Comparison of ENCODE assay signal across 10 cellular contexts in the genomic region with DNA sequence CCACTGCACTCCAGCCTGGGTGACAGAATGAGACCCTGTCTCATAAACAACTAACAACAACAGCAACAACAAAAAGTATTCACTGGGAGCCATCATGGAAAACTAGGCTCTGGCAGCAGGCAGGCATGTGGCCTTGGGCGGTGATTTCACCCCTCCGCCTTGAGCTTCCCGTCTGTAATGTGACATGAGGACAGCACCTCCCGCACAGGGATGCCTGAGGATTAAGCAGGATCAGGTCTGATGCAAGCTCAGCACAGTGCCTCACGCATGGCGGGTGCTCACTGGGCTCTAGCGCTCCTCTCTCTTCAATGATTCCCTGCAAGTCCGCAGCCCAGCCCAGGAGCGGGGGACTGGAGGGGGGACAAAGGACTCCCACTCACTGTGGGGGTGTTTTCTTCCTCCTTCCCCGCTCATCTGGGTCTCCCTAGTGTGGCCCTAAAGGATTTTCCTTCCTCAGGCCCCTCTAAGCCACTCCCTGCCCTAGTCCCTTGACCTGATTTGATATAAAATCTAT. TPM values are rescaled to one million over a fixed set of nuclear protein-coding genes. Genes with fewer than 3 reads are reported as not detected.
DNase-seq lines count a peak whose midpoint lies in the region; ATAC-seq and TF ChIP-seq lines count a peak whose summit lies in the region.
"Had no signal": no experiment of that assay in that cellular context is flagged by ENCODE, and none has a peak within 500 bp of the region (broad histone marks: within the 10 kb centered on the region; RNA-seq: fewer than 3 reads in every experiment).

No MANE protein-coding gene starts in this region.

- peaks cover 47 to 73% (median 64%) of the 10 kb centered on the region in 4 donors for H3K4me1 ChIP-seq in stomach

- 69 to 83% (median 75%) methylated on average over 3 to 10 of the region's 10 CpGs for WGBS in stomach, 5 donors

- peak overlapping the region; percentile 47 for H3K27ac Mint-ChIP-seq in HFFc6
- H3K27ac Mint-ChIP-seq in activated naive CD4-positive, alpha-beta T cell treated with anti-CD3 and anti-CD28 coated beads, Interleukin-2, amount 50 U/mL, for 72 hours, result no peak overlapping the region
- H3K27ac Mint-ChIP-seq in activated T-cell treated with anti-CD3 and anti-CD28 coated beads, Interleukin-2, amount 50 U/mL, for 24 hours, result no peak overlapping the region

- H3K4me1 Mint-ChIP-seq in HFFc6 (ENCODE audit: low read depth), result peaks cover 60% of the 10 kb centered on the region
- H3K4me1 Mint-ChIP-seq in activated T-cell treated with anti-CD3 and anti-CD28 coated beads, Interleukin-2, amount 50 U/mL, for 24 hours (ENCODE audit: low read depth), result peaks cover 7% of the 10 kb centered on the region

- ATAC-seq in activated naive CD4-positive, alpha-beta T cell treated with anti-CD3 and anti-CD28 coated beads, Interleukin-2, amount 50 U/mL, for 72 hours, result no peak
- no peak for ATAC-seq in GM19395 (IDR thresholded peaks at IDR 0.05; ENCODE audit: unreplicated experiment)

- no peaks in the 10 kb centered on the region for H3K27me3 Mint-ChIP-seq in HFFc6 (ENCODE audit: insufficient read depth)
- H3K27me3 Mint-ChIP-seq in activated T-cell treated with anti-CD3 and anti-CD28 coated beads, Interleukin-2, amount 50 U/mL, for 24 hours, result peaks cover 4% of the 10 kb centered on the region

- H3K4me3 Mint-ChIP-seq in HFFc6, result no peak overlapping the region
- H3K4me3 Mint-ChIP-seq in activated T-cell treated with anti-CD3 and anti-CD28 coated beads, Interleukin-2, amount 50 U/mL, for 24 hours, result no peak overlapping the region

- no peaks in the 10 kb centered on the region for H3K9me3 ChIP-seq in stomach

- no peaks in the 10 kb centered on the region for H3K9me3 Mint-ChIP-seq in HFFc6
- no peaks in the 10 kb centered on the region for H3K9me3 Mint-ChIP-seq in activated naive CD4-positive, alpha-beta T cell treated with anti-CD3 and anti-CD28 coated beads, Interleukin-2, amount 50 U/mL, for 72 hours
- no peaks in the 10 kb centered on the region for H3K9me3 Mint-ChIP-seq in activated T-cell treated with anti-CD3 and anti-CD28 coated beads, Interleukin-2, amount 50 U/mL, for 24 hours

- intact Hi-C loops in stomach (cut with DNase I; ENCODE audit: low total_unique reads), result no loop called here

- no peak overlapping the region for H3K4me3 ChIP-seq in stomach

- DNase-seq in HFFc6, result no peak
- peak; percentile 85 for DNase-seq in amniotic epithelial cell (ENCODE audit: low read depth)
- DNase-seq in kidney glomerular epithelial cell (lab: John Stamatoyannopoulos, UW), result peak; percentile 32
- no peak for DNase-seq in stomach
- no peak for DNase-seq in DMS79 (lab: John Stamatoyannopoulos, UW)
- DNase-seq in activated naive CD4-positive, alpha-beta T cell treated with anti-CD3 and anti-CD28 coated beads, Interleukin-2, amount 50 U/mL, for 72 hours (ENCODE audit: low spot score in 2 of 2), result no peak
- no peak for DNase-seq in activated T-cell treated with anti-CD3 and anti-CD28 coated beads, Interleukin-2, amount 50 U/mL, for 24 hours
- DNase-seq: NCI-H187 had no signal

- TF ChIP-seq EP300 in stomach (IDR thresholded peaks at IDR 0.05), result no peak

- TF ChIP-seq CTCF in HFFc6 (IDR thresholded peaks at IDR 0.05) (no peak), stomach (IDR thresholded peaks at IDR 0.05) (no peak)

- H3K27ac ChIP-seq in stomach, result peak overlapping the region; percentile 55 to 99 (median 96)
- H3K27ac ChIP-seq: HL-60 had no signal

- no peak for TF ChIP-seq POLR2A in stomach (IDR thresholded peaks at IDR 0.05)

- H3K36me3 Mint-ChIP-seq in HFFc6 (ENCODE audit: low read depth), result peaks cover 4% of the 10 kb centered on the region; the same call in 1 of the 2 replicates
- no peaks in the 10 kb centered on the region for H3K36me3 Mint-ChIP-seq in activated naive CD4-positive, alpha-beta T cell treated with anti-CD3 and anti-CD28 coated beads, Interleukin-2, amount 50 U/mL, for 72 hours
- no peaks in the 10 kb centered on the region for H3K36me3 Mint-ChIP-seq in activated T-cell treated with anti-CD3 and anti-CD28 coated beads, Interleukin-2, amount 50 U/mL, for 24 hours (ENCODE audit: low read depth)

- no peaks in the 10 kb centered on the region for H3K36me3 ChIP-seq in stomach

- H3K27me3 ChIP-seq in stomach, result no peaks in the 10 kb centered on the region

RNA-seq across cellular contexts. Expression of a gene that starts 2.8 kb away (rescaled TPM):
- total RNA-seq in HFFc6 (2021; fragmentation: NEBNext Ultra II Directional; extraction: Animal tissue kit (Norgen Biotek cat#: 25700)), result 100 to 1,000 TPM in 1 of 6 experiments, 10 to 100 TPM in 5; 77.2 to 112 (median 83.8) TPM
- 100 to 1,000 TPM in 1 of 5 donors, 10 to 100 TPM in 3, 1 to 10 TPM in 1; 7.6 to 215 (median 31.0) TPM for total RNA-seq in stomach
- polyA plus RNA-seq in stomach, result 100 to 1,000 TPM in 1 of 3 donors, 10 to 100 TPM in 2; 17.2 to 106 (median 53.2) TPM
- 1 to 10 TPM; 3.9 to 7.7 TPM for total RNA-seq in activated naive CD4-positive, alpha-beta T cell treated with anti-CD3 and anti-CD28 coated beads, Interleukin-2, amount 50 U/mL, for 72 hours

RNA-seq across cellular contexts. Expression of a gene that starts 6.0 kb away (rescaled TPM):
- total RNA-seq in HFFc6 (2021; fragmentation: NEBNext Ultra II Directional; extraction: Animal tissue kit (Norgen Biotek cat#: 25700)), result 1 to 10 TPM; 5.0 to 8.0 (median 6.5) TPM
- 10 to 100 TPM in 3 of 5 donors, 1 to 10 TPM in 2; 4.6 to 24.6 (median 15.2) TPM for total RNA-seq in stomach
- 10 to 100 TPM; 16.1 to 23.1 (median 18.1) TPM for polyA plus RNA-seq in stomach
- 10 to 100 TPM; 12.9 to 18.9 TPM for total RNA-seq in activated naive CD4-positive, alpha-beta T cell treated with anti-CD3 and anti-CD28 coated beads, Interleukin-2, amount 50 U/mL, for 72 hours

RNA-seq across cellular contexts. Expression of a gene that starts 18.8 kb away (rescaled TPM):
- total RNA-seq in HFFc6 (2021; fragmentation: NEBNext Ultra II Directional; extraction: Animal tissue kit (Norgen Biotek cat#: 25700)), result 10 to 100 TPM; 31.8 to 42.0 (median 34.5) TPM
- 10 to 100 TPM in 3 of 5 donors, 1 to 10 TPM in 2; 6.4 to 23.8 (median 13.0) TPM for total RNA-seq in stomach
- 10 to 100 TPM; 15.4 to 20.5 (median 16.1) TPM for polyA plus RNA-seq in stomach
- total RNA-seq in activated naive CD4-positive, alpha-beta T cell treated with anti-CD3 and anti-CD28 coated beads, Interleukin-2, amount 50 U/mL, for 72 hours, result 10 to 100 TPM; 50.9 to 93.3 TPM

RNA-seq across cellular contexts. Expression of a gene that starts 32.2 kb away (rescaled TPM):
- total RNA-seq in HFFc6 (2021; fragmentation: NEBNext Ultra II Directional; extraction: Animal tissue kit (Norgen Biotek cat#: 25700)), result 1 to 10 TPM; 4.8 to 9.5 (median 6.2) TPM
- 10 to 100 TPM in 2 of 5 donors, 1 to 10 TPM in 2, under 1 TPM in 1; 0.92 to 34.4 (median 6.7) TPM for total RNA-seq in stomach
- 10 to 100 TPM; 10.8 to 12.5 (median 11.1) TPM for polyA plus RNA-seq in stomach
- 1 to 10 TPM; 6.0 to 6.3 TPM for total RNA-seq in activated naive CD4-positive, alpha-beta T cell treated with anti-CD3 and anti-CD28 coated beads, Interleukin-2, amount 50 U/mL, for 72 hours

Comparison
In these comparisons a context has a peak if more than half of its experiments do, and no peak if none do; other contexts are left out.
1. DNase-seq: peak in amniotic epithelial cell (single experiment) and kidney glomerular epithelial cell (single experiment); none in HFFc6 (single experiment), stomach (single experiment), DMS79 (single experiment), activated naive CD4-positive, alpha-beta T cell treated with anti-CD3 and anti-CD28 coated beads, Interleukin-2, amount 50 U/mL, for 72 hours (0 of 2) and activated T-cell treated with anti-CD3 and anti-CD28 coated beads, Interleukin-2, amount 50 U/mL, for 24 hours (single experiment).